27 cellular contexts compared by ENCODE assay signal in genomic region chr2:126639276-126639675, GRCh38.
"Had no signal": no experiment of that assay in that cellular context is flagged by ENCODE, and none has a peak within 500 bp of the region (broad histone marks: within the 10 kb centered on the region; RNA-seq: fewer than 3 reads in every experiment).

No MANE protein-coding gene starts in this region.

- ATAC-seq: activated CD4-positive, alpha-beta T cell treated with anti-CD3 and anti-CD28 coated beads for 36 hours; activated T-cell treated with anti-CD3 and anti-CD28 coated beads, Interleukin-2, amount 50 U/mL, for 4 hours; activated T-helper 17 cell treated with anti-CD3 and anti-CD28 coated beads, Interleukin-2, amount 50 U/mL, for 72 hours; effector memory CD8-positive, alpha-beta T cell; gastrocnemius medialis; heart left ventricle had no signal

- H3K4me3 Mint-ChIP-seq: activated CD4-positive, alpha-beta memory T cell treated with anti-CD3 and anti-CD28 coated beads for 36 hours; activated CD4-positive, alpha-beta T cell treated with anti-CD3 and anti-CD28 coated beads for 36 hours; activated CD4-positive, alpha-beta T cell treated with anti-CD3 and anti-CD28 coated beads, Interleukin-2, amount 10 ng/mL, durations not matched to agents 24 days and 14 days; activated naive CD8-positive, alpha-beta T cell; activated T-cell treated with anti-CD3 and anti-CD28 coated beads, Interleukin-2, amount 50 U/mL, for 4 hours; activated T-helper 17 cell treated with anti-CD3 and anti-CD28 coated beads, Interleukin-2, amount 50 U/mL, for 72 hours; central memory CD8-positive, alpha-beta T cell; effector memory CD8-positive, alpha-beta T cell had no signal

- H3K27ac Mint-ChIP-seq: activated CD4-positive, alpha-beta memory T cell treated with anti-CD3 and anti-CD28 coated beads for 36 hours; activated CD4-positive, alpha-beta T cell treated with anti-CD3 and anti-CD28 coated beads for 36 hours; activated CD4-positive, alpha-beta T cell treated with anti-CD3 and anti-CD28 coated beads, Interleukin-2, amount 10 ng/mL, durations not matched to agents 24 days and 14 days; activated naive CD8-positive, alpha-beta T cell; activated T-helper 17 cell treated with anti-CD3 and anti-CD28 coated beads, Interleukin-2, amount 50 U/mL, for 72 hours; effector memory CD8-positive, alpha-beta T cell had no signal

- H3K4me3 ChIP-seq: gastrocnemius medialis, heart left ventricle had no signal

- H3K4me1 Mint-ChIP-seq: activated CD4-positive, alpha-beta T cell treated with anti-CD3 and anti-CD28 coated beads for 36 hours; activated CD4-positive, alpha-beta T cell treated with anti-CD3 and anti-CD28 coated beads, Interleukin-2, amount 10 ng/mL, durations not matched to agents 24 days and 14 days; activated T-helper 17 cell treated with anti-CD3 and anti-CD28 coated beads, Interleukin-2, amount 50 U/mL, for 72 hours; central memory CD8-positive, alpha-beta T cell had no signal

- H3K36me3 ChIP-seq: brain microvascular endothelial cell, gastrocnemius medialis, heart left ventricle had no signal

- H3K27me3 Mint-ChIP-seq: activated CD4-positive, alpha-beta memory T cell treated with anti-CD3 and anti-CD28 coated beads for 36 hours; activated CD4-positive, alpha-beta T cell treated with anti-CD3 and anti-CD28 coated beads for 36 hours; activated naive CD8-positive, alpha-beta T cell; activated T-helper 17 cell treated with anti-CD3 and anti-CD28 coated beads, Interleukin-2, amount 50 U/mL, for 72 hours; central memory CD8-positive, alpha-beta T cell had no signal

- H3K36me3 Mint-ChIP-seq: activated CD4-positive, alpha-beta memory T cell treated with anti-CD3 and anti-CD28 coated beads for 36 hours; activated naive CD8-positive, alpha-beta T cell had no signal

- H3K9me3 ChIP-seq: gastrocnemius medialis, heart left ventricle had no signal

- H3K27ac ChIP-seq: brain microvascular endothelial cell, epithelial cell of prostate, gastrocnemius medialis, heart left ventricle had no signal

- H3K27me3 ChIP-seq: brain microvascular endothelial cell, gastrocnemius medialis, heart left ventricle had no signal

- H3K9me3 Mint-ChIP-seq: activated CD4-positive, alpha-beta memory T cell treated with anti-CD3 and anti-CD28 coated beads for 36 hours; activated T-cell treated with anti-CD3 and anti-CD28 coated beads, Interleukin-2, amount 50 U/mL, for 4 hours; activated T-helper 17 cell treated with anti-CD3 and anti-CD28 coated beads, Interleukin-2, amount 50 U/mL, for 72 hours; central memory CD8-positive, alpha-beta T cell; effector memory CD8-positive, alpha-beta T cell had no signal

- DNase-seq: activated CD4-positive, alpha-beta memory T cell treated with anti-CD3 and anti-CD28 coated beads for 36 hours; activated CD4-positive, alpha-beta T cell treated with anti-CD3 and anti-CD28 coated beads for 36 hours; activated CD4-positive, CD25-positive, alpha-beta regulatory T cell; activated CD4-positive, CD25-positive, alpha-beta regulatory T cell treated with anti-CD3 and anti-CD28 coated beads, Interleukin-2, amount 50 U/mL, for 72 hours; activated CD8-positive, alpha-beta memory T cell treated with anti-CD3 and anti-CD28 coated beads for 24 hours; activated effector memory CD4-positive, alpha-beta T cell treated with Interleukin-2 at 50 U/mL for 16 hours; activated gamma-delta T cell treated with Interleukin-2 at 50 U/mL for 16 hours; activated naive CD4-positive, alpha-beta T cell treated with anti-CD3 and anti-CD28 coated beads, Interleukin-2, amount 50 U/mL, for 16 hours; activated naive CD4-positive, alpha-beta T cell treated with Interleukin-2 at 50 U/mL for 16 hours; activated T-cell treated with anti-CD3 and anti-CD28 coated beads, Interleukin-2, amount 50 U/mL, for 4 hours; amniotic stem cell; anterior cingulate cortex; brain microvascular endothelial cell; cortex of kidney; dermis blood vessel endothelial cell; effector CD4-positive, alpha-beta T cell; effector memory CD8-positive, alpha-beta T cell; foreskin fibroblast; gastrocnemius medialis; glutamatergic neuron; heart left ventricle; T-helper 2 cell had no signal
